In genomic region chr5:157731272-157732129, GRCh38 we compare ENCODE assay signal across 1 cellular context.
TF ChIP-seq lines count a peak whose summit lies in the region.

TSS of gene THG1L (plus strand) at chr5:157731420. CDS start at chr5:157731441, 21 bp downstream.

TF ChIP-seq in HEK293, 187 proteins besides CTCF, POLR2A, EP300 and RAD21 (continued from another document):
- TF ChIP-seq, protein P1, sequence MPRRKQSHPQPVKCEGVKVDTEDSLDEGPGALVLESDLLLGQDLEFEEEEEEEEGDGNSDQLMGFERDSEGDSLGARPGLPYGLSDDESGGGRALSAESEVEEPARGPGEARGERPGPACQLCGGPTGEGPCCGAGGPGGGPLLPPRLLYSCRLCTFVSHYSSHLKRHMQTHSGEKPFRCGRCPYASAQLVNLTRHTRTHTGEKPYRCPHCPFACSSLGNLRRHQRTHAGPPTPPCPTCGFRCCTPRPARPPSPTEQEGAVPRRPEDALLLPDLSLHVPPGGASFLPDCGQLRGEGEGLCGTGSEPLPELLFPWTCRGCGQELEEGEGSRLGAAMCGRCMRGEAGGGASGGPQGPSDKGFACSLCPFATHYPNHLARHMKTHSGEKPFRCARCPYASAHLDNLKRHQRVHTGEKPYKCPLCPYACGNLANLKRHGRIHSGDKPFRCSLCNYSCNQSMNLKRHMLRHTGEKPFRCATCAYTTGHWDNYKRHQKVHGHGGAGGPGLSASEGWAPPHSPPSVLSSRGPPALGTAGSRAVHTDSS (tag by site-specific recombination; IDR thresholded peaks at IDR 0.05), result 0 out of 2 replicates have a peak, but pooled peaks have one; percentile 40
- peak; percentile 77 for TF ChIP-seq PATZ1 (tag by site-specific recombination; IDR thresholded peaks at IDR 0.05)
- peak; percentile 76; the same call in 1 of the 2 replicates for TF ChIP-seq INSM2 (tag by site-specific recombination; IDR thresholded peaks at IDR 0.05)
- TF ChIP-seq ZNF596 (tag by site-specific recombination; IDR thresholded peaks at IDR 0.05), result no peak
- TF ChIP-seq ZNF324 (tag by site-specific recombination; IDR thresholded peaks at IDR 0.05), result peak; percentile 75; the same call in 1 of the 2 replicates
- TF ChIP-seq GLI2 (tag by site-specific recombination; IDR thresholded peaks at IDR 0.05; ENCODE audit: borderline replicate concordance, low read depth), result no peak
- peak; percentile 51; the same call in 1 of the 2 replicates for TF ChIP-seq YY2 (tag by site-specific recombination; IDR thresholded peaks at IDR 0.05)
- no peak for TF ChIP-seq ZNF19 (tag by site-specific recombination; IDR thresholded peaks at IDR 0.05; ENCODE audit: low read depth)
- TF ChIP-seq ZNF660 (tag by site-specific recombination; IDR thresholded peaks at IDR 0.05), result peak; percentile 76
- TF ChIP-seq ZNF394 (tag by site-specific recombination; IDR thresholded peaks at IDR 0.05; ENCODE audit: borderline replicate concordance), result peak; percentile 100
- no peak for TF ChIP-seq ZNF658 (tag by site-specific recombination; IDR thresholded peaks at IDR 0.05)
- no peak for TF ChIP-seq ZNF10 (tag by site-specific recombination; IDR thresholded peaks at IDR 0.05)
- no peak for TF ChIP-seq ZFHX2 (tag by site-specific recombination; conservative IDR thresholded peaks at IDR 0.05)
- TF ChIP-seq, protein P2, sequence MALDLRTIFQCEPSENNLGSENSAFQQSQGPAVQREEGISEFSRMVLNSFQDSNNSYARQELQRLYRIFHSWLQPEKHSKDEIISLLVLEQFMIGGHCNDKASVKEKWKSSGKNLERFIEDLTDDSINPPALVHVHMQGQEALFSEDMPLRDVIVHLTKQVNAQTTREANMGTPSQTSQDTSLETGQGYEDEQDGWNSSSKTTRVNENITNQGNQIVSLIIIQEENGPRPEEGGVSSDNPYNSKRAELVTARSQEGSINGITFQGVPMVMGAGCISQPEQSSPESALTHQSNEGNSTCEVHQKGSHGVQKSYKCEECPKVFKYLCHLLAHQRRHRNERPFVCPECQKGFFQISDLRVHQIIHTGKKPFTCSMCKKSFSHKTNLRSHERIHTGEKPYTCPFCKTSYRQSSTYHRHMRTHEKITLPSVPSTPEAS (tag by site-specific recombination; IDR thresholded peaks at IDR 0.05), result no peak
